8 cellular contexts compared by ENCODE assay signal in the genomic region with DNA sequence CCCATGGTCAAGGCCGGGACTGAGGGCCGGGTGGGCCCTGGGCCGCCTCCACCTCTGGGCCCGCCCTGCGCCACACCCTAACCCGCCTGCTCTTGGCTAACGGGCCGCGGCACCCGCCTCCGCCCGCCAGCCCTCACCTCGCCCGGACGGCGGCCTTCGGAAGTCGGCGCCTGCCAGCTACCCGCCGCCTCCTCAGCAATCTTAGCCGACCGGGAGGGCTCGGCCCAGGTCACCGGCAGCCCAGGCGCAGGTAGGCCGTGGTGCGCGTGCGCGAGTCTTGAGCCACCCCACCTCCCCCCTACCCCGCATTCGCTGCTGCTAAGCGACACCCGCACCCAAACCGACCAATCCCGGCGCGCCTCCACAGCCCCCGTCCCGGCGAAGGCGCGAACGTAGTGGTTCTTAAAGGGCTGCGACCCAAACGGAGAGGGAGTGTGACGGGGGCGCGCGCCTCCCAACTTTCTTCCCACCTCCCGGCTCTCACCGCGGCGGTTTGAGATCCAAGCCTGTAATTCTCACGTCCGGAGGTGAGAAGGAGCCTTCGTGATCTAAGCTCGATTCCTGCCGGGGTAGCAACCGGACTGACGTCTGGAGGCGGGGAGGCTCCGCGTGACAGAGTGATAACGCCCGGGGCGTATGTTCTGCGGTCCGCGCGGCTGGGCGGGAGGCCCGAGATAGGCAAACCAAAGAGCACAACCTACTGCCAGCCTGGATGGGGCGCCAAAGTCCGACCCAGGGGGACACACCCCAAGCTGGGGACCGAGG. TPM values are rescaled to one million over a fixed set of nuclear protein-coding genes. Genes with fewer than 3 reads are reported as not detected.
A peak's percentile ranks its signal among the peaks of the same experiment; 100 is the strongest.
DNase-seq lines count a peak whose midpoint lies in the region; ATAC-seq, FAIRE-seq and TF ChIP-seq lines count a peak whose summit lies in the region.

A gene with protein sequence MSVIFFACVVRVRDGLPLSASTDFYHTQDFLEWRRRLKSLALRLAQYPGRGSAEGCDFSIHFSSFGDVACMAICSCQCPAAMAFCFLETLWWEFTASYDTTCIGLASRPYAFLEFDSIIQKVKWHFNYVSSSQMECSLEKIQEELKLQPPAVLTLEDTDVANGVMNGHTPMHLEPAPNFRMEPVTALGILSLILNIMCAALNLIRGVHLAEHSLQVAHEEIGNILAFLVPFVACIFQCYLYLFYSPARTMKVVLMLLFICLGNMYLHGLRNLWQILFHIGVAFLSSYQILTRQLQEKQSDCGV (minus strand): TSS at position 259 of the 765 bp plus-strand sequence. CDS start 12,921 bp downstream, outside the sequence.

- peaks cover 4 to 13% (median 8%) of the 10 kb centered on the region in 3 donors for H3K27me3 Mint-ChIP-seq in immature natural killer cell (ENCODE audit: low read depth in 3 of 3)

- H3K9me3 Mint-ChIP-seq in immature natural killer cell: no peaks in the 10 kb centered on the region

- POLR2A ChIA-PET in AG04449 (lab: Yijun Ruan, JAX): interaction anchor here (1.2 to 1.6 kb wide), 2 partner anchors 9 to 19 kb away, joined by 4 to 6 read pairs; a partner anchor contains a TSS

- intact Hi-C loops in spleen (cut with DNase I; ENCODE audit: low total_unique reads): no loop called here

- peak; percentile 46 for DNase-seq in AG04449 (ENCODE audit: low read depth, low spot score)
- DNase-seq in NCI-H2227 (lab: John Stamatoyannopoulos, UW; ENCODE audit: unreplicated experiment): peak; percentile 91
- DNase-seq in bronchial epithelial cell (ENCODE audit: low read depth): peak; percentile 84
- peak; percentile 96 for DNase-seq in immature natural killer cell
- peak; percentile 98 for DNase-seq in spleen

- FAIRE-seq in bronchial epithelial cell (lab: Jason Lieb, UNC): no peak

- H3K4me1 ChIP-seq in spleen: peaks cover 13 to 35% (median 28%) of the 10 kb centered on the region in 6 donors

- TF ChIP-seq CTCF in AG04449 (IDR thresholded peaks at IDR 0.05; ENCODE audit: insufficient read depth, low read length, missing control alignments): no peak
- TF ChIP-seq CTCF in WI38 (IDR thresholded peaks at IDR 0.05; ENCODE audit: low read depth, low read length): no peak
- peak; percentile 26 for TF ChIP-seq CTCF in bronchial epithelial cell (IDR thresholded peaks at IDR 0.05; ENCODE audit: insufficient read depth, low read length, severe bottlenecking)
- TF ChIP-seq CTCF in spleen (IDR thresholded peaks at IDR 0.05 in 8 of 11, conservative IDR thresholded peaks at IDR 0.05 in 3 of 11): peak in 8 of 11 experiments; percentile 23 to 54 (median 39)

- TF ChIP-seq POLR2A in spleen (IDR thresholded peaks at IDR 0.05): peak in 2 of 3 donors; percentile 28 to 86

- no peaks in the 10 kb centered on the region for H3K9me3 ChIP-seq in spleen

- H3K4me3 ChIP-seq in AG04449 (ENCODE audit: low read depth, low read length): peak within 1 kb of the TSS; percentile 73
- peak within 1 kb of the TSS; percentile 75 for H3K4me3 ChIP-seq in WI38 (ENCODE audit: low read depth, low read length)
- peak within 1 kb of the TSS; percentile 71 for H3K4me3 ChIP-seq in bronchial epithelial cell (ENCODE audit: low read depth, low read length)
- H3K4me3 ChIP-seq in spleen: peak within 1 kb of the TSS; percentile 57 to 99 (median 85)

- peaks cover 26 to 38% of the 10 kb centered on the region in 2 donors for H3K4me1 Mint-ChIP-seq in immature natural killer cell

- peak; percentile 94 for ATAC-seq in GM18868 (IDR thresholded peaks at IDR 0.05; ENCODE audit: unreplicated experiment)
- ATAC-seq in HG03108 (IDR thresholded peaks at IDR 0.05; ENCODE audit: unreplicated experiment): peak; percentile 90

- H3K36me3 Mint-ChIP-seq in immature natural killer cell: peaks cover 0 to 6% (median 5%) of the 10 kb centered on the region in 3 donors

- peak within 1 kb of the TSS; percentile 87 to 93 (median 92) for H3K4me3 Mint-ChIP-seq in immature natural killer cell

- no peaks in the 10 kb centered on the region for H3K36me3 ChIP-seq in bronchial epithelial cell (ENCODE audit: control insufficient read depth, insufficient read depth, low read length)
- H3K36me3 ChIP-seq in spleen: peaks cover 0 to 10% (median 0%) of the 10 kb centered on the region in 6 donors

- peak within 1 kb of the TSS; percentile 92 to 97 (median 96) for H3K27ac Mint-ChIP-seq in immature natural killer cell

- CTCF ChIA-PET in AG04449 (lab: Yijun Ruan, JAX): interaction anchor here (1.0 to 2.8 kb wide), 9 partner anchors 9 to 462 kb away, joined by 3 to 21 read pairs (median 4); a partner anchor contains a TSS

- H3K27me3 ChIP-seq in bronchial epithelial cell (ENCODE audit: control insufficient read depth, insufficient read depth, low read length) (no peaks in the 10 kb centered on the region), spleen (replicated peaks in 1 of 7) (no peaks in the 10 kb centered on the region)

- peak within 1 kb of the TSS; percentile 71 to 94 (median 89) for H3K27ac ChIP-seq in spleen

- 0% methylated on average over 62 to 77 of the region's 77 CpGs for WGBS in spleen, 5 donors

RNA-seq across cellular contexts. Expression of the gene that starts here (rescaled TPM):
- total RNA-seq in bronchial epithelial cell: 44.7 and 55.0 TPM in 2 replicates
- 10 to 100 TPM; 28.7 to 35.6 (median 30.8) TPM for polyA plus RNA-seq in immature natural killer cell
- 10 to 100 TPM; 28.9 to 58.2 (median 40.8) TPM for total RNA-seq in spleen
- polyA plus RNA-seq in spleen: 10 to 100 TPM; 13.5 to 19.9 (median 17.2) TPM

Comparison
In these comparisons a context has a peak if more than half of its experiments do, and no peak if none do; other contexts are left out.
1. Peak in every context shown above with its lines: DNase-seq, ATAC-seq, H3K4me3 ChIP-seq and H3K27ac ChIP-seq.
2. DNase-seq: peak in every context shown above with its lines; median percentile 98 in spleen; 96 in immature natural killer cell; 91 in NCI-H2227; 84 in bronchial epithelial cell; 46 in AG04449.
3. CTCF ChIP-seq: peak in bronchial epithelial cell (single experiment) and spleen (8 of 11); none in AG04449 (single experiment) and WI38 (single experiment).